In genomic region chr3:126357299-126358037, GRCh38 we compare ENCODE assay signal across 8 cellular contexts. TPM values are rescaled to one million over a fixed set of nuclear protein-coding genes. Genes with fewer than 3 reads are reported as not detected.
DNase-seq lines count a peak whose midpoint lies in the region; ATAC-seq and TF ChIP-seq lines count a peak whose summit lies in the region.

TSS of gene KLF15 (minus strand) at chr3:126357408. CDS start at chr3:126352922, 4,486 bp downstream.

- H3K9me3 ChIP-seq in HUES64 (ENCODE audit: insufficient read depth, low read depth, low read length) = peaks cover 4% of the 10 kb centered on the region; the same call in 1 of the 2 replicates
- no peaks in the 10 kb centered on the region for H3K9me3 ChIP-seq in RWPE2 (ENCODE audit: severe bottlenecking)
- no peaks in the 10 kb centered on the region for H3K9me3 ChIP-seq in neural cell (ENCODE audit: low read length)

- under 1% methylated on average over 86 of the region's 86 CpGs for WGBS in HUES64

- no peaks in the 10 kb centered on the region for H3K9me2 ChIP-seq in neural cell (ENCODE audit: insufficient read depth, low read length)

- DNase-seq in COR-L47 (lab: John Stamatoyannopoulos, UW) (peak; percentile 86), RWPE2 (ENCODE audit: low spot score) (no peak), activated gamma-delta T cell treated with Interleukin-2 at 50 U/mL for 16 hours (peak; percentile 65), fibroblast of villous mesenchyme (ENCODE audit: low read depth) (peak; percentile 84)

- H3K9ac ChIP-seq in HUES64 (ENCODE audit: low read depth, low read length) (peak within 1 kb of the TSS; percentile 19), neural cell (ENCODE audit: low read length) (peak within 1 kb of the TSS; percentile 48)

- H3F3A ChIP-seq in neural cell (ENCODE audit: insufficient read depth, low read length, poor library complexity, severe bottlenecking) = no peaks in the 10 kb centered on the region

- H3K27ac Mint-ChIP-seq in stimulated activated naive CD8-positive, alpha-beta T cell treated with anti-CD3 and anti-CD28 coated beads, Interleukin-15, Interleukin-2, amounts not matched to agents 100 ng/mL and 50 ng/mL, for 24 hours = no peak within 1 kb of the TSS

- H2AFZ ChIP-seq in neural cell (ENCODE audit: low read depth, low read length) = no peak within 1 kb of the TSS

- H3K9me3 Mint-ChIP-seq in stimulated activated naive CD8-positive, alpha-beta T cell treated with anti-CD3 and anti-CD28 coated beads, Interleukin-15, Interleukin-2, amounts not matched to agents 100 ng/mL and 50 ng/mL, for 24 hours = no peaks in the 10 kb centered on the region

- TF ChIP-seq CTCF in RWPE2 (IDR thresholded peaks at IDR 0.05; ENCODE audit: poor library complexity, severe bottlenecking) (no peak), fibroblast of villous mesenchyme (IDR thresholded peaks at IDR 0.05; ENCODE audit: insufficient read depth, low read depth, low read length) (no peak), neural cell (IDR thresholded peaks at IDR 0.05; ENCODE audit: poor library complexity, severe bottlenecking) (no peak)

- peaks cover 14% of the 10 kb centered on the region for H3K4me1 Mint-ChIP-seq in stimulated activated naive CD8-positive, alpha-beta T cell treated with anti-CD3 and anti-CD28 coated beads, Interleukin-15, Interleukin-2, amounts not matched to agents 100 ng/mL and 50 ng/mL, for 24 hours (ENCODE audit: low read depth)

- ATAC-seq in GM21515 (IDR thresholded peaks at IDR 0.05; ENCODE audit: unreplicated experiment) = peak; percentile 79
- peak; percentile 80 for ATAC-seq in RWPE2 (ENCODE audit: low read depth)

- peaks cover 14% of the 10 kb centered on the region for H3K4me1 ChIP-seq in HUES64 (ENCODE audit: insufficient read depth, low read length)
- H3K4me1 ChIP-seq in RWPE2 (ENCODE audit: insufficient read depth, poor library complexity, severe bottlenecking) = no peaks in the 10 kb centered on the region

- peak within 1 kb of the TSS; percentile 16; the same call in 1 of the 2 replicates for H3K27ac ChIP-seq in HUES64 (ENCODE audit: low read depth, low read length)
- H3K27ac ChIP-seq in RWPE2 (ENCODE audit: poor library complexity, severe bottlenecking) = no peak within 1 kb of the TSS
- H3K27ac ChIP-seq in neural cell (ENCODE audit: low read length) = no peak within 1 kb of the TSS

- H4K20me1 ChIP-seq in neural cell (ENCODE audit: insufficient read depth) = no peaks in the 10 kb centered on the region

- peaks cover 43% of the 10 kb centered on the region for H3K27me3 Mint-ChIP-seq in stimulated activated naive CD8-positive, alpha-beta T cell treated with anti-CD3 and anti-CD28 coated beads, Interleukin-15, Interleukin-2, amounts not matched to agents 100 ng/mL and 50 ng/mL, for 24 hours

- peak within 1 kb of the TSS; percentile 84 for H3K4me2 ChIP-seq in neural cell (ENCODE audit: low read length)

- H3K79me2 ChIP-seq in neural cell (replicated peaks; ENCODE audit: insufficient read depth, low read length) = no peaks in the 10 kb centered on the region

- no peaks in the 10 kb centered on the region for H3K36me3 Mint-ChIP-seq in stimulated activated naive CD8-positive, alpha-beta T cell treated with anti-CD3 and anti-CD28 coated beads, Interleukin-15, Interleukin-2, amounts not matched to agents 100 ng/mL and 50 ng/mL, for 24 hours (ENCODE audit: low read depth)

- TF ChIP-seq RAD21 in neural cell (conservative IDR thresholded peaks at IDR 0.05) = no peak

- H3K4me3 Mint-ChIP-seq in stimulated activated naive CD8-positive, alpha-beta T cell treated with anti-CD3 and anti-CD28 coated beads, Interleukin-15, Interleukin-2, amounts not matched to agents 100 ng/mL and 50 ng/mL, for 24 hours = peak within 1 kb of the TSS; percentile 81

- no peaks in the 10 kb centered on the region for H3K36me3 ChIP-seq in HUES64 (ENCODE audit: insufficient read depth, low read length)
- H3K36me3 ChIP-seq in RWPE2 (ENCODE audit: low read depth) = no peaks in the 10 kb centered on the region
- H3K36me3 ChIP-seq in neural cell (ENCODE audit: insufficient read depth, low read length) = no peaks in the 10 kb centered on the region

- no peak for TF ChIP-seq EP300 in neural cell (conservative IDR thresholded peaks at IDR 0.05; ENCODE audit: poor library complexity, severe bottlenecking)

- H3K27me3 ChIP-seq in HUES64 (ENCODE audit: insufficient read depth, low read length) (peaks cover 38% of the 10 kb centered on the region), RWPE2 (ENCODE audit: insufficient read depth, poor library complexity, severe bottlenecking) (peaks cover 31% of the 10 kb centered on the region), neural cell (ENCODE audit: insufficient read depth, low read depth, low read length) (peaks cover 31% of the 10 kb centered on the region)

- H3K4me3 ChIP-seq in HUES64 (ENCODE audit: low read length) (peak within 1 kb of the TSS; percentile 68), RWPE2 (ENCODE audit: severe bottlenecking) (peak within 1 kb of the TSS; percentile 48), fibroblast of villous mesenchyme (ENCODE audit: low read depth, low read length) (peak within 1 kb of the TSS; percentile 59), neural cell (ENCODE audit: low read length) (peak within 1 kb of the TSS; percentile 77)

TF ChIP-seq in neural cell, 6 proteins besides CTCF, POLR2A, EP300 and RAD21:
- peak; percentile 42 for TF ChIP-seq MXI1 (conservative IDR thresholded peaks at IDR 0.05; ENCODE audit: poor library complexity, severe bottlenecking)
- TF ChIP-seq SMC3 (conservative IDR thresholded peaks at IDR 0.05; ENCODE audit: poor library complexity) = no peak
- TF ChIP-seq EZH2 (IDR thresholded peaks at IDR 0.05; ENCODE audit: borderline replicate concordance, insufficient read depth, low read length, poor library complexity, severe bottlenecking) = no peak

RNA-seq across cellular contexts. Expression of gene KLF15, which starts in this region (rescaled TPM):
- 6.8 TPM for polyA plus RNA-seq in HUES64 (2013, experiment 1 of 2)
- 7.4 TPM for polyA plus RNA-seq in HUES64 (2013, experiment 2 of 2)
- total RNA-seq in fibroblast of villous mesenchyme = 0.32 and 0.43 TPM in 2 replicates
- polyA plus RNA-seq in neural cell = 0.46 TPM in 1 of 2 replicates, not detected in the other
- 0.46 and 0.49 TPM in 2 replicates for polyA minus RNA-seq in neural cell

Comparison
In these comparisons a context has a peak if more than half of its experiments do, and no peak if none do; other contexts are left out.
1. Peak in DNase-seq and H3K4me3 ChIP-seq in fibroblast of villous mesenchyme; RNA of the gene not detected or under 1 TPM.